In genomic region chr2:42101641-42102605, GRCh38 we compare ENCODE assay signal across 8 cellular contexts. TPM values are rescaled to one million over a fixed set of nuclear protein-coding genes. Genes with fewer than 3 reads are reported as not detected.
DNase-seq lines count a peak whose midpoint lies in the region; ATAC-seq and TF ChIP-seq lines count a peak whose summit lies in the region.

No MANE protein-coding gene starts in this region.

- H3K9me3 Mint-ChIP-seq in activated CD8-positive, alpha-beta memory T cell treated with anti-CD3 and anti-CD28 coated beads, Interleukin-2, amount 10 ng/mL, durations not matched to agents 7 days and 5 days (ENCODE audit: low read depth): peaks cover 2% of the 10 kb centered on the region
- peaks cover 0 to 1% (median 0%) of the 10 kb centered on the region in 7 donors for H3K9me3 Mint-ChIP-seq in naive B cell

- H3K27me3 Mint-ChIP-seq in activated CD8-positive, alpha-beta memory T cell treated with anti-CD3 and anti-CD28 coated beads, Interleukin-2, amount 10 ng/mL, durations not matched to agents 7 days and 5 days: no peaks in the 10 kb centered on the region
- H3K27me3 Mint-ChIP-seq in naive B cell: no peaks in the 10 kb centered on the region

- peaks cover 57% of the 10 kb centered on the region for H3K4me1 Mint-ChIP-seq in activated CD8-positive, alpha-beta memory T cell treated with anti-CD3 and anti-CD28 coated beads, Interleukin-2, amount 10 ng/mL, durations not matched to agents 7 days and 5 days
- H3K4me1 Mint-ChIP-seq in naive B cell: peaks cover 49 to 69% (median 58%) of the 10 kb centered on the region in 3 donors

- peak overlapping the region; percentile 66 for H3K4me3 Mint-ChIP-seq in activated CD8-positive, alpha-beta memory T cell treated with anti-CD3 and anti-CD28 coated beads, Interleukin-2, amount 10 ng/mL, durations not matched to agents 7 days and 5 days
- H3K4me3 Mint-ChIP-seq in naive B cell: peak overlapping the region in 7 of 8 donors; percentile 81 to 95 (median 91)

- no peaks in the 10 kb centered on the region for H3K36me3 ChIP-seq in BJ (ENCODE audit: control insufficient read depth, insufficient read depth, low read length)

- H3K27ac Mint-ChIP-seq in activated CD8-positive, alpha-beta memory T cell treated with anti-CD3 and anti-CD28 coated beads, Interleukin-2, amount 10 ng/mL, durations not matched to agents 7 days and 5 days: peak overlapping the region; percentile 91
- H3K27ac Mint-ChIP-seq in naive B cell: peak overlapping the region in 1 of 6 donors; percentile 100

- DNase-seq in BJ (ENCODE audit: low read depth) (peak; percentile 71), HL-60 (ENCODE audit: low read depth in 1 of 2, low spot score in 1 of 2) (peak; percentile 32 to 56), epithelial cell of proximal tubule (ENCODE audit: low read depth) (peak; percentile 45), naive B cell (peak; percentile 99), NCI-H1436 treated with DMSO at 0.1 percent for 48 hours (lab: John Stamatoyannopoulos, UW) (no peak)
- peak; percentile 90 for DNase-seq in activated CD8-positive, alpha-beta memory T cell treated with anti-CD3 and anti-CD28 coated beads, Interleukin-2, amount 10 ng/mL, durations not matched to agents 7 days and 5 days
- peak; percentile 90 to 94 (median 92) for DNase-seq in stimulated activated naive CD4-positive, alpha-beta T cell (lab: John Stamatoyannopoulos, UW)

- POLR2A ChIA-PET in BJ (lab: Charles Lee): interaction anchor here (0.6 kb wide), 1 partner anchor 40 kb away, joined by 8 read pairs; no protein-coding TSS in a partner anchor

- CTCF ChIA-PET in BJ (lab: Yijun Ruan, JAX): interaction anchor here (0.5 kb wide), 1 partner anchor 70 kb away, joined by 4 read pairs; no protein-coding TSS in a partner anchor
- CTCF ChIA-PET in activated CD8-positive, alpha-beta memory T cell treated with anti-CD3 and anti-CD28 coated beads, Interleukin-2, amount 10 ng/mL, durations not matched to agents 7 days and 5 days (lab: Charles Lee): interaction anchor here (2.2 kb wide), 1 partner anchor 31 kb away, joined by 7 read pairs; no protein-coding TSS in a partner anchor

- ATAC-seq in GM19467 (IDR thresholded peaks at IDR 0.05; ENCODE audit: unreplicated experiment) (peak; percentile 45), naive B cell (ENCODE audit: low read depth in 2 of 2) (peak; percentile 72 to 73)
- peak; percentile 60 for ATAC-seq in activated CD8-positive, alpha-beta memory T cell treated with anti-CD3 and anti-CD28 coated beads, Interleukin-2, amount 10 ng/mL, durations not matched to agents 7 days and 5 days

- H3K27me3 ChIP-seq in BJ (ENCODE audit: control insufficient read depth, insufficient read depth, low read length) (no peaks in the 10 kb centered on the region), HL-60 (ENCODE audit: insufficient read depth, poor library complexity, severe bottlenecking) (peaks cover 8% of the 10 kb centered on the region)

- no peak overlapping the region for H3K27ac ChIP-seq in HL-60 (replicated peaks)

- TF ChIP-seq CTCF in BJ (IDR thresholded peaks at IDR 0.05; ENCODE audit: insufficient read depth, low read depth, low read length) (no peak), HL-60 (IDR thresholded peaks at IDR 0.05; ENCODE audit: insufficient read depth, low read length) (no peak), epithelial cell of proximal tubule (conservative IDR thresholded peaks at IDR 0.05; ENCODE audit: low read depth, low read length) (no peak)

- H3K36me3 Mint-ChIP-seq in activated CD8-positive, alpha-beta memory T cell treated with anti-CD3 and anti-CD28 coated beads, Interleukin-2, amount 10 ng/mL, durations not matched to agents 7 days and 5 days: peaks cover 14% of the 10 kb centered on the region
- no peaks in the 10 kb centered on the region for H3K36me3 Mint-ChIP-seq in naive B cell

- H3K4me3 ChIP-seq in BJ (ENCODE audit: low read depth, low read length) (peak overlapping the region; percentile 12; the same call in 1 of the 2 replicates), HL-60 (replicated peaks; ENCODE audit: insufficient read depth, low read length) (0 out of 2 replicates have a peak overlapping the region, but pooled peaks have one; percentile 5), epithelial cell of proximal tubule (ENCODE audit: low read depth, low read length) (peak overlapping the region; percentile 45)

RNA-seq across cellular contexts. Expression of gene PKDCC, which starts 54.1 kb away (rescaled TPM):
- polyA plus RNA-seq in BJ (2011; rRNA removed): 3.0 and 6.6 TPM in 2 replicates
- 4.9 and 7.2 TPM in 2 replicates for polyA minus RNA-seq in BJ (2011; rRNA and poly(A)+ RNA removed)
- total RNA-seq in activated CD8-positive, alpha-beta memory T cell treated with anti-CD3 and anti-CD28 coated beads, Interleukin-2, amount 10 ng/mL, durations not matched to agents 7 days and 5 days: not detected
- 20.5 and 51.1 TPM in 2 replicates for total RNA-seq in epithelial cell of proximal tubule
- not detected for polyA plus RNA-seq in naive B cell (ENCODE audit: low read depth in 6 of 6)

Comparison
In these comparisons a context has a peak if more than half of its experiments do, and no peak if none do; other contexts are left out.
1. RNA of gene PKDCC, which starts 54.1 kb away (total RNA-seq): 20.5 to 51.1 TPM in epithelial cell of proximal tubule; not detected in activated CD8-positive, alpha-beta memory T cell treated with anti-CD3 and anti-CD28 coated beads, Interleukin-2, amount 10 ng/mL, durations not matched to agents 7 days and 5 days; every median in the first group is over 10 times any median in the second.
2. Peak in every context shown above with its lines, with median percentiles within 50 percentile points of each other: H3K4me3 ChIP-seq and ATAC-seq.